1 cellular context compared by ENCODE assay signal in the genomic region with DNA sequence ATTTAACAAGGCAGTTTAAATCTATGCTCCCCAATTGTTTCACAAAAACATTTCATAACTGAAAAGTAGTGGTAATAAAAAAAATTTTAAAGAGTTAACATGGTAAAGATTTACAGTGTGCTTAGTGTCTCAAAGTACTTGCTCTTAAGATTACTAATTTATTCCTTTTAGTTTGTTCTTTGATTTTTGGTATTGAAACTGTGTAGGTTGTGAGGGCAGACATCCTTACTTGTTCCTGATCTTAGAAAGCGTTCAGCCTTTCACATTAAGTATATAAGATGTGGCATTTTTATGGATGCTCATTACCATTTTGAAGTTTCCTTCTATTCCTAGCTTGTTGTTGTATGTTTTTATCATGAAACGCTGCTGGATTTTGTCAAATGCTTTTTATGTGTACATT.
TF ChIP-seq lines count a peak whose summit lies in the region.

No MANE protein-coding gene starts in this region.

TF ChIP-seq in GM12878, 131 proteins besides CTCF, POLR2A, EP300 and RAD21:
- TF ChIP-seq, protein P1, sequence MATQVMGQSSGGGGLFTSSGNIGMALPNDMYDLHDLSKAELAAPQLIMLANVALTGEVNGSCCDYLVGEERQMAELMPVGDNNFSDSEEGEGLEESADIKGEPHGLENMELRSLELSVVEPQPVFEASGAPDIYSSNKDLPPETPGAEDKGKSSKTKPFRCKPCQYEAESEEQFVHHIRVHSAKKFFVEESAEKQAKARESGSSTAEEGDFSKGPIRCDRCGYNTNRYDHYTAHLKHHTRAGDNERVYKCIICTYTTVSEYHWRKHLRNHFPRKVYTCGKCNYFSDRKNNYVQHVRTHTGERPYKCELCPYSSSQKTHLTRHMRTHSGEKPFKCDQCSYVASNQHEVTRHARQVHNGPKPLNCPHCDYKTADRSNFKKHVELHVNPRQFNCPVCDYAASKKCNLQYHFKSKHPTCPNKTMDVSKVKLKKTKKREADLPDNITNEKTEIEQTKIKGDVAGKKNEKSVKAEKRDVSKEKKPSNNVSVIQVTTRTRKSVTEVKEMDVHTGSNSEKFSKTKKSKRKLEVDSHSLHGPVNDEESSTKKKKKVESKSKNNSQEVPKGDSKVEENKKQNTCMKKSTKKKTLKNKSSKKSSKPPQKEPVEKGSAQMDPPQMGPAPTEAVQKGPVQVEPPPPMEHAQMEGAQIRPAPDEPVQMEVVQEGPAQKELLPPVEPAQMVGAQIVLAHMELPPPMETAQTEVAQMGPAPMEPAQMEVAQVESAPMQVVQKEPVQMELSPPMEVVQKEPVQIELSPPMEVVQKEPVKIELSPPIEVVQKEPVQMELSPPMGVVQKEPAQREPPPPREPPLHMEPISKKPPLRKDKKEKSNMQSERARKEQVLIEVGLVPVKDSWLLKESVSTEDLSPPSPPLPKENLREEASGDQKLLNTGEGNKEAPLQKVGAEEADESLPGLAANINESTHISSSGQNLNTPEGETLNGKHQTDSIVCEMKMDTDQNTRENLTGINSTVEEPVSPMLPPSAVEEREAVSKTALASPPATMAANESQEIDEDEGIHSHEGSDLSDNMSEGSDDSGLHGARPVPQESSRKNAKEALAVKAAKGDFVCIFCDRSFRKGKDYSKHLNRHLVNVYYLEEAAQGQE (IDR thresholded peaks at IDR 0.05; ENCODE audit: low read depth, low read length), result no peak
- TF ChIP-seq, protein P2, sequence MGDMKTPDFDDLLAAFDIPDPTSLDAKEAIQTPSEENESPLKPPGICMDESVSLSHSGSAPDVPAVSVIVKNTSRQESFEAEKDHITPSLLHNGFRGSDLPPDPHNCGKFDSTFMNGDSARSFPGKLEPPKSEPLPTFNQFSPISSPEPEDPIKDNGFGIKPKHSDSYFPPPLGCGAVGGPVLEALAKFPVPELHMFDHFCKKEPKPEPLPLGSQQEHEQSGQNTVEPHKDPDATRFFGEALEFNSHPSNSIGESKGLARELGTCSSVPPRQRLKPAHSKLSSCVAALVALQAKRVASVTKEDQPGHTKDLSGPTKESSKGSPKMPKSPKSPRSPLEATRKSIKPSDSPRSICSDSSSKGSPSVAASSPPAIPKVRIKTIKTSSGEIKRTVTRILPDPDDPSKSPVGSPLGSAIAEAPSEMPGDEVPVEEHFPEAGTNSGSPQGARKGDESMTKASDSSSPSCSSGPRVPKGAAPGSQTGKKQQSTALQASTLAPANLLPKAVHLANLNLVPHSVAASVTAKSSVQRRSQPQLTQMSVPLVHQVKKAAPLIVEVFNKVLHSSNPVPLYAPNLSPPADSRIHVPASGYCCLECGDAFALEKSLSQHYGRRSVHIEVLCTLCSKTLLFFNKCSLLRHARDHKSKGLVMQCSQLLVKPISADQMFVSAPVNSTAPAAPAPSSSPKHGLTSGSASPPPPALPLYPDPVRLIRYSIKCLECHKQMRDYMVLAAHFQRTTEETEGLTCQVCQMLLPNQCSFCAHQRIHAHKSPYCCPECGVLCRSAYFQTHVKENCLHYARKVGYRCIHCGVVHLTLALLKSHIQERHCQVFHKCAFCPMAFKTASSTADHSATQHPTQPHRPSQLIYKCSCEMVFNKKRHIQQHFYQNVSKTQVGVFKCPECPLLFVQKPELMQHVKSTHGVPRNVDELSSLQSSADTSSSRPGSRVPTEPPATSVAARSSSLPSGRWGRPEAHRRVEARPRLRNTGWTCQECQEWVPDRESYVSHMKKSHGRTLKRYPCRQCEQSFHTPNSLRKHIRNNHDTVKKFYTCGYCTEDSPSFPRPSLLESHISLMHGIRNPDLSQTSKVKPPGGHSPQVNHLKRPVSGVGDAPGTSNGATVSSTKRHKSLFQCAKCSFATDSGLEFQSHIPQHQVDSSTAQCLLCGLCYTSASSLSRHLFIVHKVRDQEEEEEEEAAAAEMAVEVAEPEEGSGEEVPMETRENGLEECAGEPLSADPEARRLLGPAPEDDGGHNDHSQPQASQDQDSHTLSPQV (IDR thresholded peaks at IDR 0.05), result no peak
- TF ChIP-seq STAT3 (IDR thresholded peaks at IDR 0.05; ENCODE audit: low read depth, low read length), result no peak
- TF ChIP-seq ZNF207 (IDR thresholded peaks at IDR 0.05; ENCODE audit: borderline replicate concordance), result no peak
- no peak for TF ChIP-seq KDM1A (IDR thresholded peaks at IDR 0.05; ENCODE audit: borderline replicate concordance)
- TF ChIP-seq TCF12 (IDR thresholded peaks at IDR 0.05; ENCODE audit: low read depth, low read length), result no peak
- TF ChIP-seq, protein P3, sequence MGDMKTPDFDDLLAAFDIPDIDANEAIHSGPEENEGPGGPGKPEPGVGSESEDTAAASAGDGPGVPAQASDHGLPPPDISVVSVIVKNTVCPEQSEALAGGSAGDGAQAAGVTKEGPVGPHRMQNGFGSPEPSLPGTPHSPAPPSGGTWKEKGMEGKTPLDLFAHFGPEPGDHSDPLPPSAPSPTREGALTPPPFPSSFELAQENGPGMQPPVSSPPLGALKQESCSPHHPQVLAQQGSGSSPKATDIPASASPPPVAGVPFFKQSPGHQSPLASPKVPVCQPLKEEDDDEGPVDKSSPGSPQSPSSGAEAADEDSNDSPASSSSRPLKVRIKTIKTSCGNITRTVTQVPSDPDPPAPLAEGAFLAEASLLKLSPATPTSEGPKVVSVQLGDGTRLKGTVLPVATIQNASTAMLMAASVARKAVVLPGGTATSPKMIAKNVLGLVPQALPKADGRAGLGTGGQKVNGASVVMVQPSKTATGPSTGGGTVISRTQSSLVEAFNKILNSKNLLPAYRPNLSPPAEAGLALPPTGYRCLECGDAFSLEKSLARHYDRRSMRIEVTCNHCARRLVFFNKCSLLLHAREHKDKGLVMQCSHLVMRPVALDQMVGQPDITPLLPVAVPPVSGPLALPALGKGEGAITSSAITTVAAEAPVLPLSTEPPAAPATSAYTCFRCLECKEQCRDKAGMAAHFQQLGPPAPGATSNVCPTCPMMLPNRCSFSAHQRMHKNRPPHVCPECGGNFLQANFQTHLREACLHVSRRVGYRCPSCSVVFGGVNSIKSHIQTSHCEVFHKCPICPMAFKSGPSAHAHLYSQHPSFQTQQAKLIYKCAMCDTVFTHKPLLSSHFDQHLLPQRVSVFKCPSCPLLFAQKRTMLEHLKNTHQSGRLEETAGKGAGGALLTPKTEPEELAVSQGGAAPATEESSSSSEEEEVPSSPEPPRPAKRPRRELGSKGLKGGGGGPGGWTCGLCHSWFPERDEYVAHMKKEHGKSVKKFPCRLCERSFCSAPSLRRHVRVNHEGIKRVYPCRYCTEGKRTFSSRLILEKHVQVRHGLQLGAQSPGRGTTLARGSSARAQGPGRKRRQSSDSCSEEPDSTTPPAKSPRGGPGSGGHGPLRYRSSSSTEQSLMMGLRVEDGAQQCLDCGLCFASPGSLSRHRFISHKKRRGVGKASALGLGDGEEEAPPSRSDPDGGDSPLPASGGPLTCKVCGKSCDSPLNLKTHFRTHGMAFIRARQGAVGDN (IDR thresholded peaks at IDR 0.05), result no peak
